ENCODE assay signal across 9 cellular contexts in genomic region chr10:71774916-71775702, GRCh38. TPM values are rescaled to one million over a fixed set of nuclear protein-coding genes. Genes with fewer than 3 reads are reported as not detected.
DNase-seq lines count a peak whose midpoint lies in the region; ATAC-seq and TF ChIP-seq lines count a peak whose summit lies in the region.
"Had no signal": no experiment of that assay in that cellular context is flagged by ENCODE, and none has a peak within 500 bp of the region (broad histone marks: within the 10 kb centered on the region; RNA-seq: fewer than 3 reads in every experiment).

No MANE protein-coding gene starts in this region.

- WGBS in thyroid gland, 2 donors: 83 to 88% methylated on average over 1 to 2 of the region's 3 CpGs

- H3K4me3 Mint-ChIP-seq in dendritic cell treated with granulocyte-macrophage colony-stimulating factor and Interleukin-4, amounts not matched to agents 40 ng/mL and 50 ng/mL, for 4 days: no peak overlapping the region
- no peak overlapping the region for H3K4me3 Mint-ChIP-seq in Calu3 (ENCODE audit: low read depth, unreplicated experiment)

- no peaks in the 10 kb centered on the region for H4K20me1 ChIP-seq in OCI-LY3 (ENCODE audit: insufficient read depth, low read length)

- H3K4me2 ChIP-seq in OCI-LY3 (ENCODE audit: low read length): peak overlapping the region; percentile 4; the same call in 1 of the 2 replicates

- ATAC-seq in GM19351 (IDR thresholded peaks at IDR 0.05; ENCODE audit: unreplicated experiment): no peak

- intact Hi-C loops in dendritic cell treated with granulocyte-macrophage colony-stimulating factor and Interleukin-4, amounts not matched to agents 40 ng/mL and 50 ng/mL, for 4 days (cut with micrococcal nuclease): loop anchor here (5.0 kb wide), 2 partner anchors 37 to 63 kb away; no protein-coding TSS in a partner anchor
- intact Hi-C loops in thyroid gland (cut with DNase I) (no loop called here), Calu3 (cut with micrococcal nuclease; ENCODE audit: unreplicated experiment) (no loop called here)

- no peak overlapping the region for H3K9ac ChIP-seq in OCI-LY3 (ENCODE audit: low read length)

- DNase-seq in putamen (ENCODE audit: low spot score): peak; percentile 42
- DNase-seq in thyroid gland: no peak
- DNase-seq in Calu3: no peak
- DNase-seq: activated gamma-delta T cell treated with Interleukin-2 at 50 U/mL for 16 hours had no signal

- H3K36me3 ChIP-seq in HEK293 (ENCODE audit: control insufficient read depth in 2 of 2, insufficient read depth in 1 of 2, low read length in 2 of 2) (no peaks in the 10 kb centered on the region), OCI-LY3 (replicated peaks; ENCODE audit: low read depth, low read length) (no peaks in the 10 kb centered on the region), thyroid gland (no peaks in the 10 kb centered on the region)

- H3K27ac ChIP-seq in HEK293 (ENCODE audit: extremely low read depth, low read depth, low read length) (no peak overlapping the region), OCI-LY3 (ENCODE audit: low read length) (no peak overlapping the region), thyroid gland (no peak overlapping the region)

- POLR2A ChIA-PET in HEK293 (lab: Yijun Ruan, JAX): no interaction called here

- H3K27me3 ChIP-seq in OCI-LY3 (ENCODE audit: low read depth, low read length) (peaks cover 10% of the 10 kb centered on the region; the same call in 1 of the 2 replicates), thyroid gland (no peaks in the 10 kb centered on the region)

- TF ChIP-seq POLR2A in thyroid gland (IDR thresholded peaks at IDR 0.05): no peak

- H3K36me3 Mint-ChIP-seq in dendritic cell treated with granulocyte-macrophage colony-stimulating factor and Interleukin-4, amounts not matched to agents 40 ng/mL and 50 ng/mL, for 4 days (ENCODE audit: low read depth): peaks cover 33% of the 10 kb centered on the region
- peaks cover 25% of the 10 kb centered on the region for H3K36me3 Mint-ChIP-seq in Calu3 (ENCODE audit: insufficient read depth, unreplicated experiment)

- no peak for TF ChIP-seq CTCF in HEK293 (tag by site-specific recombination; IDR thresholded peaks at IDR 0.05)
- TF ChIP-seq CTCF in OCI-LY3 (IDR thresholded peaks at IDR 0.05; ENCODE audit: low read depth, low read length): no peak
- no peak for TF ChIP-seq CTCF in thyroid gland (IDR thresholded peaks at IDR 0.05)
- TF ChIP-seq CTCF in Calu3 (IDR thresholded peaks at IDR 0.05; ENCODE audit: unreplicated experiment): no peak

- H3K9me3 Mint-ChIP-seq in dendritic cell treated with granulocyte-macrophage colony-stimulating factor and Interleukin-4, amounts not matched to agents 40 ng/mL and 50 ng/mL, for 4 days: no peaks in the 10 kb centered on the region
- H3K9me3 Mint-ChIP-seq in Calu3 (ENCODE audit: low read depth, unreplicated experiment): no peaks in the 10 kb centered on the region

- H3K4me3 ChIP-seq in HEK293 (ENCODE audit: low read depth, low read length): no peak overlapping the region
- H3K4me3 ChIP-seq in OCI-LY3 (ENCODE audit: low read length): no peak overlapping the region
- no peak overlapping the region for H3K4me3 ChIP-seq in thyroid gland (replicated peaks in 1 of 3)

- peak overlapping the region; percentile 76 for H3K27ac Mint-ChIP-seq in dendritic cell treated with granulocyte-macrophage colony-stimulating factor and Interleukin-4, amounts not matched to agents 40 ng/mL and 50 ng/mL, for 4 days
- H3K27ac Mint-ChIP-seq in Calu3 (ENCODE audit: unreplicated experiment): no peak overlapping the region

- H3K9me3 ChIP-seq in HEK293 (ENCODE audit: control insufficient read depth, insufficient read depth, low read depth, low read length) (no peaks in the 10 kb centered on the region), OCI-LY3 (ENCODE audit: insufficient read depth, low read length) (no peaks in the 10 kb centered on the region), thyroid gland (no peaks in the 10 kb centered on the region)

- no peaks in the 10 kb centered on the region for H3K27me3 Mint-ChIP-seq in dendritic cell treated with granulocyte-macrophage colony-stimulating factor and Interleukin-4, amounts not matched to agents 40 ng/mL and 50 ng/mL, for 4 days
- H3K27me3 Mint-ChIP-seq in Calu3 (ENCODE audit: unreplicated experiment): peaks cover 5% of the 10 kb centered on the region

- no peaks in the 10 kb centered on the region for H3K79me2 ChIP-seq in OCI-LY3 (ENCODE audit: low read length)

- peaks cover 82% of the 10 kb centered on the region for H3K4me1 Mint-ChIP-seq in dendritic cell treated with granulocyte-macrophage colony-stimulating factor and Interleukin-4, amounts not matched to agents 40 ng/mL and 50 ng/mL, for 4 days (ENCODE audit: low read depth)
- peaks cover 38% of the 10 kb centered on the region for H3K4me1 Mint-ChIP-seq in Calu3 (ENCODE audit: low read depth, unreplicated experiment)

- CTCF ChIA-PET in HEK293 (lab: Yijun Ruan, JAX) (interaction anchor here (0.6 to 1.2 kb wide), 6 partner anchors 44 to 658 kb away, joined by 3 to 5 read pairs (median 4); no protein-coding TSS in a partner anchor), Calu3 (lab: Charles Lee) (interaction anchor here (0.9 to 2.6 kb wide), 2 partner anchors 67 to 114 kb away, joined by 3 to 18 read pairs; no protein-coding TSS in a partner anchor)

- no TSS peak for BruUV-seq in Calu3 (replicated peaks; lab: Mats Ljungman, UMichigan)

- H3K4me1 ChIP-seq in HEK293 (ENCODE audit: control insufficient read depth, insufficient read depth, low read length) (no peaks in the 10 kb centered on the region; the same call in 1 of the 2 replicates), OCI-LY3 (ENCODE audit: low read length) (peaks cover 34% of the 10 kb centered on the region), thyroid gland (peaks cover 4 to 43% of the 10 kb centered on the region in 2 donors)

- H2AFZ ChIP-seq in OCI-LY3 (ENCODE audit: low read depth, low read length): no peak overlapping the region

TF ChIP-seq in HEK293, 187 proteins besides CTCF, POLR2A, EP300 and RAD21:
- TF ChIP-seq ZNF354C (tag by site-specific recombination; IDR thresholded peaks at IDR 0.05; ENCODE audit: borderline replicate concordance, low read depth) (no peak), AEBP2 (tag by site-specific recombination; IDR thresholded peaks at IDR 0.05; ENCODE audit: borderline replicate concordance) (no peak), GLIS1 (tag by site-specific recombination; IDR thresholded peaks at IDR 0.05) (peak; percentile 29; the same call in 1 of the 2 replicates), ZNF335 (tag by site-specific recombination; conservative IDR thresholded peaks at IDR 0.05) (peak; percentile 29; the same call in 1 of the 2 replicates)
TF ChIP-seq in HEK293: peak in this region for 2.

RNA-seq across cellular contexts. Expression of gene VSIR, which starts 1.8 kb away (rescaled TPM):
- total RNA-seq in thyroid gland: 10 to 100 TPM; 20.0 to 27.2 (median 21.3) TPM
- 30.1 and 46.1 TPM in 2 replicates for total RNA-seq in Calu3 (2022)

RNA-seq across cellular contexts. Expression of gene C10orf105, which starts 55.5 kb away (rescaled TPM):
- total RNA-seq in thyroid gland: not detected
- not detected in 2 replicates for total RNA-seq in Calu3 (2022)
- total RNA-seq: NCI-H460 had no signal
